ENCODE assay signal across 1 cellular context in the genomic region with DNA sequence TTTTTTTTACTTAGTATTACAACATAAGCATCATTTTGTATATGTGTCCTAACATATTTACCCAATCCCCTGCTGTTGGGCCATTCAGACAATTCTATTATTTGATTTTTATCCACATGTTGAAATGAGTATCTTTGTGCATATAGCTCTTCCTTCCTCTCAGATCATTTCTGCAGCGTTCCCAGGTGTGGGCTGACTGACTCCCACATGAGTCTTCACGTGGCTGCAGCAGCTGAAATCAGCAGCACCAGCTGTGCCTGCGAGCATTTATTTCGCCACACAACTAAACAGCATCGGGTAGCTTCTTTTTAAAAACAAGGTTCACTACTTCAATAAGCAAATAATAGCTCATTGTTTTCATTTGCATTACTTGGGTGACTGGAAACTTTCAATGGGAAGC.
TF ChIP-seq lines count a peak whose summit lies in the region.

No MANE protein-coding gene starts in this region.

TF ChIP-seq in K562, 482 proteins besides CTCF, POLR2A, EP300 and RAD21 (continued from another document and continues in another):
- TF ChIP-seq, protein P1, sequence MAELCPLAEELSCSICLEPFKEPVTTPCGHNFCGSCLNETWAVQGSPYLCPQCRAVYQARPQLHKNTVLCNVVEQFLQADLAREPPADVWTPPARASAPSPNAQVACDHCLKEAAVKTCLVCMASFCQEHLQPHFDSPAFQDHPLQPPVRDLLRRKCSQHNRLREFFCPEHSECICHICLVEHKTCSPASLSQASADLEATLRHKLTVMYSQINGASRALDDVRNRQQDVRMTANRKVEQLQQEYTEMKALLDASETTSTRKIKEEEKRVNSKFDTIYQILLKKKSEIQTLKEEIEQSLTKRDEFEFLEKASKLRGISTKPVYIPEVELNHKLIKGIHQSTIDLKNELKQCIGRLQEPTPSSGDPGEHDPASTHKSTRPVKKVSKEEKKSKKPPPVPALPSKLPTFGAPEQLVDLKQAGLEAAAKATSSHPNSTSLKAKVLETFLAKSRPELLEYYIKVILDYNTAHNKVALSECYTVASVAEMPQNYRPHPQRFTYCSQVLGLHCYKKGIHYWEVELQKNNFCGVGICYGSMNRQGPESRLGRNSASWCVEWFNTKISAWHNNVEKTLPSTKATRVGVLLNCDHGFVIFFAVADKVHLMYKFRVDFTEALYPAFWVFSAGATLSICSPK (IDR thresholded peaks at IDR 0.05; ENCODE audit: borderline replicate concordance), result no peak
- TF ChIP-seq FOXA1 (IDR thresholded peaks at IDR 0.05; ENCODE audit: borderline replicate concordance), result no peak
- TF ChIP-seq ZNF77 (CRISPR knock-in tag; IDR thresholded peaks at IDR 0.05), result no peak
- no peak for TF ChIP-seq GABPB2 (CRISPR knock-in tag; conservative IDR thresholded peaks at IDR 0.05)
- no peak for TF ChIP-seq HNRNPUL1 (IDR thresholded peaks at IDR 0.05; ENCODE audit: low read length)
- 0 out of 2 replicates have a peak, but pooled peaks have one; percentile 33 for TF ChIP-seq SMAD4 (CRISPR knock-in tag; conservative IDR thresholded peaks at IDR 0.05)
- no peak for TF ChIP-seq POLR2H (tag; IDR thresholded peaks at IDR 0.05; ENCODE audit: low read depth)
- TF ChIP-seq, protein P2, sequence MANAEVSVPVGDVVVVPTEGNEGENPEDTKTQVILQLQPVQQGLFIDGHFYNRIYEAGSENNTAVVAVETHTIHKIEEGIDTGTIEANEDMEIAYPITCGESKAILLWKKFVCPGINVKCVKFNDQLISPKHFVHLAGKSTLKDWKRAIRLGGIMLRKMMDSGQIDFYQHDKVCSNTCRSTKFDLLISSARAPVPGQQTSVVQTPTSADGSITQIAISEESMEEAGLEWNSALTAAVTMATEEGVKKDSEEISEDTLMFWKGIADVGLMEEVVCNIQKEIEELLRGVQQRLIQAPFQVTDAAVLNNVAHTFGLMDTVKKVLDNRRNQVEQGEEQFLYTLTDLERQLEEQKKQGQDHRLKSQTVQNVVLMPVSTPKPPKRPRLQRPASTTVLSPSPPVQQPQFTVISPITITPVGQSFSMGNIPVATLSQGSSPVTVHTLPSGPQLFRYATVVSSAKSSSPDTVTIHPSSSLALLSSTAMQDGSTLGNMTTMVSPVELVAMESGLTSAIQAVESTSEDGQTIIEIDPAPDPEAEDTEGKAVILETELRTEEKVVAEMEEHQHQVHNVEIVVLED (CRISPR knock-in tag; IDR thresholded peaks at IDR 0.05), result no peak
- TF ChIP-seq FOXA3 (CRISPR knock-in tag; conservative IDR thresholded peaks at IDR 0.05 in 1 of 2, IDR thresholded peaks at IDR 0.05 in 1 of 2), result no peak
- no peak for TF ChIP-seq KLF10 (CRISPR knock-in tag; IDR thresholded peaks at IDR 0.05)
- TF ChIP-seq ZNF384 (IDR thresholded peaks at IDR 0.05; ENCODE audit: low read depth, low read length), result no peak
- peak; percentile 38; the same call in 1 of the 2 replicates for TF ChIP-seq TAL1 (IDR thresholded peaks at IDR 0.05)
- TF ChIP-seq, protein P3, sequence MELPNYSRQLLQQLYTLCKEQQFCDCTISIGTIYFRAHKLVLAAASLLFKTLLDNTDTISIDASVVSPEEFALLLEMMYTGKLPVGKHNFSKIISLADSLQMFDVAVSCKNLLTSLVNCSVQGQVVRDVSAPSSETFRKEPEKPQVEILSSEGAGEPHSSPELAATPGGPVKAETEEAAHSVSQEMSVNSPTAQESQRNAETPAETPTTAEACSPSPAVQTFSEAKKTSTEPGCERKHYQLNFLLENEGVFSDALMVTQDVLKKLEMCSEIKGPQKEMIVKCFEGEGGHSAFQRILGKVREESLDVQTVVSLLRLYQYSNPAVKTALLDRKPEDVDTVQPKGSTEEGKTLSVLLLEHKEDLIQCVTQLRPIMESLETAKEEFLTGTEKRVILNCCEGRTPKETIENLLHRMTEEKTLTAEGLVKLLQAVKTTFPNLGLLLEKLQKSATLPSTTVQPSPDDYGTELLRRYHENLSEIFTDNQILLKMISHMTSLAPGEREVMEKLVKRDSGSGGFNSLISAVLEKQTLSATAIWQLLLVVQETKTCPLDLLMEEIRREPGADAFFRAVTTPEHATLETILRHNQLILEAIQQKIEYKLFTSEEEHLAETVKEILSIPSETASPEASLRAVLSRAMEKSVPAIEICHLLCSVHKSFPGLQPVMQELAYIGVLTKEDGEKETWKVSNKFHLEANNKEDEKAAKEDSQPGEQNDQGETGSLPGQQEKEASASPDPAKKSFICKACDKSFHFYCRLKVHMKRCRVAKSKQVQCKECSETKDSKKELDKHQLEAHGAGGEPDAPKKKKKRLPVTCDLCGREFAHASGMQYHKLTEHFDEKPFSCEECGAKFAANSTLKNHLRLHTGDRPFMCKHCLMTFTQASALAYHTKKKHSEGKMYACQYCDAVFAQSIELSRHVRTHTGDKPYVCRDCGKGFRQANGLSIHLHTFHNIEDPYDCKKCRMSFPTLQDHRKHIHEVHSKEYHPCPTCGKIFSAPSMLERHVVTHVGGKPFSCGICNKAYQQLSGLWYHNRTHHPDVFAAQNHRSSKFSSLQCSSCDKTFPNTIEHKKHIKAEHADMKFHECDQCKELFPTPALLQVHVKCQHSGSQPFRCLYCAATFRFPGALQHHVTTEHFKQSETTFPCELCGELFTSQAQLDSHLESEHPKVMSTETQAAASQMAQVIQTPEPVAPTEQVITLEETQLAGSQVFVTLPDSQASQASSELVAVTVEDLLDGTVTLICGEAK (IDR thresholded peaks at IDR 0.05), result no peak
- TF ChIP-seq, protein P3 (CRISPR knock-in tag; IDR thresholded peaks at IDR 0.05), result no peak
- TF ChIP-seq, protein P4, sequence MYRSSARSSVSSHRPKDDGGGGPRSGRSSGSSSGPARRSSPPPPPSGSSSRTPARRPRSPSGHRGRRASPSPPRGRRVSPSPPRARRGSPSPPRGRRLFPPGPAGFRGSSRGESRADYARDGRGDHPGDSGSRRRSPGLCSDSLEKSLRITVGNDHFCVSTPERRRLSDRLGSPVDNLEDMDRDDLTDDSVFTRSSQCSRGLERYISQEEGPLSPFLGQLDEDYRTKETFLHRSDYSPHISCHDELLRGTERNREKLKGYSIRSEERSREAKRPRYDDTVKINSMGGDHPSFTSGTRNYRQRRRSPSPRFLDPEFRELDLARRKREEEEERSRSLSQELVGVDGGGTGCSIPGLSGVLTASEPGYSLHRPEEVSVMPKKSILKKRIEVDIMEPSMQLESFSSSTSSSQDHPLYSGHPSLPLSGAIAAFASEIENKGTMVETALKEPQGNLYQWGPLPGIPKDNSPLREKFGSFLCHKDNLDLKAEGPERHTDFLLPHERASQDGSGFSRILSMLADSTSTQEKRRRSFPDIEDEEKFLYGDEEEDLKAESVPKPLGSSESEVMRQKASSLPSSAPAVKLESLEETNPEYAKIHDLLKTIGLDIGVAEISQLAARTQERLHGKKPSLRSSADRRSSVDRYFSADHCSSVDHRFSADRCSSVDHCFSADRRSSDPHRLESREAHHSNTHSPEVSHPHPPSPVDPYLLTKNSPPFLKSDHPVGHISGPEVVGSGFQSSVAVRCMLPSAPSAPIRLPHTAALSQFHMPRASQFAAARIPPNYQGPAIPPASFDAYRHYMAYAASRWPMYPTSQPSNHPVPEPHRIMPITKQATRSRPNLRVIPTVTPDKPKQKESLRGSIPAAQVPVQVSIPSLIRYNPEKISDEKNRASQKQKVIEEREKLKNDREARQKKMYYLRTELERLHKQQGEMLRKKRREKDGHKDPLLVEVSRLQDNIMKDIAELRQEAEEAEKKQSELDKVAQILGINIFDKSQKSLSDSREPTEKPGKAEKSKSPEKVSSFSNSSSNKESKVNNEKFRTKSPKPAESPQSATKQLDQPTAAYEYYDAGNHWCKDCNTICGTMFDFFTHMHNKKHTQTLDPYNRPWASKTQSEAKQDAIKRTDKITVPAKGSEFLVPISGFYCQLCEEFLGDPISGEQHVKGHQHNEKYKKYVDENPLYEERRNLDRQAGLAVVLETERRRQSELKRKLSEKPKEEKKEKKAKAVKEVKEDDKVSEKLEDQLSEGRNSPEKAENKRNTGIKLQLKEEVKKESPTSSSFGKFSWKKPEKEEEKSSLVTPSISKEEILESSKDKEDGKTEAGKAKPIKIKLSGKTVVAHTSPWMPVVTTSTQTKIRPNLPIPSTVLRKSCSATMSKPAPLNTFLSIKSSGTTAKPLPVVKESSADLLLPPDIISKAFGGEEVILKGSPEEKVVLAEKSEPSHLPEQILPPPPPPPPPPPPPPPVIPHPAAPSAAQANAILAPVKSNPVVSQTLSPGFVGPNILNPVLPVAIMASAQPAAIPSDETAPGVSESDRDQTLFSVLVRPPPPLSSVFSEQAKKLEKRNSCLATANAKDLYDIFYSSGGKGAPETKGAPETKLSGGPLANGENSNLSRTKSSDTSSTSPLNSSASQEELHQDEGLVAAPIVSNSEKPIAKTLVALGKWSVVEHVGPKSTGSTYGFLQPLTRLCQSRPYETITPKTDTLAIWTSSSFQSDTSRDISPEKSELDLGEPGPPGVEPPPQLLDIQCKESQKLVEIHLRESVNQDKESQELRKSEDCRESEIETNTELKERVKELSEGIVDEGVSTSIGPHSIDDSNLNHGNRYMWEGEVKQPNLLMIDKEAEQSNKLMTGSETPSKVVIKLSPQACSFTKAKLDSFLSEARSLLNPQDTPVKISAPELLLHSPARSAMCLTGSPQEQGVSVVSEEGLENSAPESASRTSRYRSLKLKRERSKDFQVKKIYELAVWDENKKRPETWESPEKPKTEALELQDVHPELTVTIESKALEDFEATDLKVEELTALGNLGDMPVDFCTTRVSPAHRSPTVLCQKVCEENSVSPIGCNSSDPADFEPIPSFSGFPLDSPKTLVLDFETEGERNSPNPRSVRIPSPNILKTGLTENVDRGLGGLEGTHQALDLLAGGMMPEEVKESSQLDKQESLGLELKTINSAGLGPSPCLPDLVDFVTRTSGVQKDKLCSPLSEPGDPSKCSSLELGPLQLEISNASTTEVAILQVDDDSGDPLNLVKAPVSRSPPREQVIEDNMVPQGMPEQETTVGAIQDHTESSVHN (IDR thresholded peaks at IDR 0.05; ENCODE audit: borderline replicate concordance in 1 of 2, low read depth in 1 of 2), result no peak
- no peak for TF ChIP-seq ZNF589 (CRISPR knock-in tag; IDR thresholded peaks at IDR 0.05; ENCODE audit: low read depth)
- TF ChIP-seq, protein P5, sequence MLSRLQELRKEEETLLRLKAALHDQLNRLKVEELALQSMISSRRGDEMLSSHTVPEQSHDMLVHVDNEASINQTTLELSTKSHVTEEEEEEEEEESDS (CRISPR knock-in tag; IDR thresholded peaks at IDR 0.05), result no peak
- TF ChIP-seq BACH1 (tag; IDR thresholded peaks at IDR 0.05), result no peak
- TF ChIP-seq, protein P6, sequence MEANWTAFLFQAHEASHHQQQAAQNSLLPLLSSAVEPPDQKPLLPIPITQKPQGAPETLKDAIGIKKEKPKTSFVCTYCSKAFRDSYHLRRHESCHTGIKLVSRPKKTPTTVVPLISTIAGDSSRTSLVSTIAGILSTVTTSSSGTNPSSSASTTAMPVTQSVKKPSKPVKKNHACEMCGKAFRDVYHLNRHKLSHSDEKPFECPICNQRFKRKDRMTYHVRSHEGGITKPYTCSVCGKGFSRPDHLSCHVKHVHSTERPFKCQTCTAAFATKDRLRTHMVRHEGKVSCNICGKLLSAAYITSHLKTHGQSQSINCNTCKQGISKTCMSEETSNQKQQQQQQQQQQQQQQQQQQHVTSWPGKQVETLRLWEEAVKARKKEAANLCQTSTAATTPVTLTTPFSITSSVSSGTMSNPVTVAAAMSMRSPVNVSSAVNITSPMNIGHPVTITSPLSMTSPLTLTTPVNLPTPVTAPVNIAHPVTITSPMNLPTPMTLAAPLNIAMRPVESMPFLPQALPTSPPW (CRISPR knock-in tag; IDR thresholded peaks at IDR 0.05), result no peak
- TF ChIP-seq ZNF551 (CRISPR knock-in tag; IDR thresholded peaks at IDR 0.05), result no peak
- TF ChIP-seq, protein P7, sequence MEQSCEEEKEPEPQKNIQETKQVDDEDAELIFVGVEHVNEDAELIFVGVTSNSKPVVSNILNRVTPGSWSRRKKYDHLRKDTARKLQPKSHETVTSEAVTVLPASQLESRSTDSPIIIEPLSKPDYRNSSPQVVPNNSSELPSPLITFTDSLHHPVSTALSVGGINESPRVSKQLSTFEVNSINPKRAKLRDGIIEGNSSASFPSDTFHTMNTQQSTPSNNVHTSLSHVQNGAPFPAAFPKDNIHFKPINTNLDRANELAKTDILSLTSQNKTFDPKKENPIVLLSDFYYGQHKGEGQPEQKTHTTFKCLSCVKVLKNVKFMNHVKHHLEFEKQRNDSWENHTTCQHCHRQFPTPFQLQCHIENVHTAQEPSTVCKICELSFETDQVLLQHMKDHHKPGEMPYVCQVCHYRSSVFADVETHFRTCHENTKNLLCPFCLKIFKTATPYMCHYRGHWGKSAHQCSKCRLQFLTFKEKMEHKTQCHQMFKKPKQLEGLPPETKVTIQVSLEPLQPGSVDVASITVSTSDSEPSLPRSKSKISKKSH (CRISPR knock-in tag; IDR thresholded peaks at IDR 0.05), result no peak
- peak; percentile 17 to 27; a peak in 2 of 4 replicates for TF ChIP-seq TRIM24 (IDR thresholded peaks at IDR 0.05)
